Comparison of ENCODE assay signal across 8 cellular contexts in the genomic region with DNA sequence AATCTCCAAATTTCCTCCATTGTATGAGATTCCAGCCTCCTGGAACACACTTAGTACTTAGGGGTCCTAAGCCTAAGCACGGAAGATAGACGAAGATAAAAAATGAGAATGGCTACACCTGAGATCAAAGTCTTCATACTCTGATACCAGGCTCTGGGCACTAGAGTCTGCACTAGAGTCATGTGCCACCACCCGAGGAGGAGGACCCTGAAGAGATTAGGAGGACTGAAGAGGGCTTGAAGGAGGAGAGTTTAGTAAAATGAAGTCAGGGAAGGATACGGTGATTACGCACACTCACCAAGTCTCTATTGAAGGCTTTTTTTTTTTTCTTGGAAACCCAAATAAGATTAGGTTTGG. TPM values are rescaled to one million over a fixed set of nuclear protein-coding genes. Genes with fewer than 3 reads are reported as not detected.
DNase-seq lines count a peak whose midpoint lies in the region; ATAC-seq, FAIRE-seq and TF ChIP-seq lines count a peak whose summit lies in the region.

No MANE protein-coding gene starts in this region.

- TF ChIP-seq CTCF in AG04450 (IDR thresholded peaks at IDR 0.05; ENCODE audit: low read depth, low read length) (no peak), bronchial epithelial cell (IDR thresholded peaks at IDR 0.05; ENCODE audit: insufficient read depth, low read length, severe bottlenecking) (no peak)

- no peaks in the 10 kb centered on the region for H3K27me3 ChIP-seq in AG04450 (ENCODE audit: control insufficient read depth, insufficient read depth, low read length)
- no peaks in the 10 kb centered on the region for H3K27me3 ChIP-seq in HUES64 (ENCODE audit: insufficient read depth, low read length)
- H3K27me3 ChIP-seq in bronchial epithelial cell (ENCODE audit: control insufficient read depth, insufficient read depth, low read length) = no peaks in the 10 kb centered on the region

- ATAC-seq in naive B cell (ENCODE audit: low read depth in 2 of 2) (no peak), GM18868 (IDR thresholded peaks at IDR 0.05; ENCODE audit: unreplicated experiment) (no peak)

- peaks cover 11% of the 10 kb centered on the region for H3K4me1 ChIP-seq in HUES64 (ENCODE audit: insufficient read depth, low read length)

- POLR2A ChIA-PET in AG04450 (lab: Yijun Ruan, JAX) = interaction anchor here (1.3 kb wide), 1 partner anchor 62 kb away, joined by 3 read pairs; the partner anchor contains the start of gene PAIP2

- 80% methylated on average over 5 of the region's 5 CpGs for WGBS in HUES64

- peak overlapping the region; percentile 83 for H3K9ac ChIP-seq in HUES64 (ENCODE audit: low read depth, low read length)

- peaks cover 11% of the 10 kb centered on the region for H3K36me3 ChIP-seq in HUES64 (ENCODE audit: insufficient read depth, low read length)
- H3K36me3 ChIP-seq in bronchial epithelial cell (ENCODE audit: control insufficient read depth, insufficient read depth, low read length) = no peaks in the 10 kb centered on the region

- DNase-seq in AG04450 (ENCODE audit: low read depth, low spot score) = no peak
- no peak for DNase-seq in bronchial epithelial cell (ENCODE audit: low read depth)
- no peak for DNase-seq in naive B cell
- DNase-seq in stimulated activated CD4-positive, alpha-beta T cell treated with anti-CD3 and anti-CD28 coated beads, Interleukin-4, amount 100 ng/mL, for 4 hours = no peak
- no peak for DNase-seq in cerebellum (ENCODE audit: low spot score)
- no peak for DNase-seq in OCI-M1 (lab: John Stamatoyannopoulos, UW)

- no peaks in the 10 kb centered on the region for H3K9me3 ChIP-seq in AG04450 (ENCODE audit: control insufficient read depth, insufficient read depth, low read length)
- no peaks in the 10 kb centered on the region for H3K9me3 ChIP-seq in HUES64 (ENCODE audit: insufficient read depth, low read depth, low read length)

- H3K4me1 Mint-ChIP-seq in naive B cell = peaks cover 33 to 52% (median 44%) of the 10 kb centered on the region in 3 donors

- H3K27ac Mint-ChIP-seq in naive B cell = peak overlapping the region; percentile 87 to 99 (median 96)

- H3K27me3 Mint-ChIP-seq in naive B cell = no peaks in the 10 kb centered on the region

- CTCF ChIA-PET in AG04450 (lab: Charles Lee) = interaction anchor here (1.3 to 1.8 kb wide), 2 partner anchors 11 to 19 kb away, joined by 3 to 6 read pairs; no protein-coding TSS in a partner anchor

- H3K36me3 Mint-ChIP-seq in naive B cell = no peaks in the 10 kb centered on the region

- H3K9me3 Mint-ChIP-seq in naive B cell = peaks cover 0 to 2% (median 0%) of the 10 kb centered on the region in 7 donors

- peak overlapping the region; percentile 97 for H3K27ac ChIP-seq in AG04450 (ENCODE audit: low read depth, low read length)
- H3K27ac ChIP-seq in HUES64 (ENCODE audit: low read depth, low read length) = peak overlapping the region; percentile 95

- no peak for FAIRE-seq in bronchial epithelial cell (lab: Jason Lieb, UNC)

- peak overlapping the region; percentile 80 to 97 (median 92) for H3K4me3 Mint-ChIP-seq in naive B cell

- H3K4me3 ChIP-seq in AG04450 (ENCODE audit: low read depth, low read length) = peak overlapping the region; percentile 33; the same call in 1 of the 2 replicates
- peak overlapping the region; percentile 78 for H3K4me3 ChIP-seq in HUES64 (ENCODE audit: low read length)
- H3K4me3 ChIP-seq in bronchial epithelial cell (ENCODE audit: low read depth, low read length) = peak overlapping the region; percentile 42

RNA-seq across cellular contexts. Expression of gene SPATA24, which starts 0.6 kb away (rescaled TPM):
- 3.5 and 3.9 TPM in 2 replicates for polyA plus RNA-seq in AG04450 (2011; rRNA removed)
- polyA minus RNA-seq in AG04450 (2011; rRNA and poly(A)+ RNA removed) = 2.6 and 3.3 TPM in 2 replicates
- 6.0 TPM for polyA plus RNA-seq in HUES64 (2013, experiment 1 of 2)
- 8.4 TPM for polyA plus RNA-seq in HUES64 (2013, experiment 2 of 2)
- total RNA-seq in bronchial epithelial cell = 6.1 and 7.3 TPM in 2 replicates
- polyA plus RNA-seq in naive B cell (ENCODE audit: low read depth in 6 of 6) = 10 to 100 TPM in 1 of 6 donors, 1 to 10 TPM in 5; 3.3 to 10.5 (median 5.5) TPM
- total RNA-seq in cerebellum = 4.4 TPM

RNA-seq across cellular contexts. Expression of gene PROB1, which starts 9.6 kb away (rescaled TPM):
- polyA plus RNA-seq in AG04450 (2011; rRNA removed) (0.19 and 0.25 TPM in 2 replicates), naive B cell (ENCODE audit: low read depth in 6 of 6) (1 to 10 TPM in 3 of 6 donors, under 1 TPM in 3; 0.67 to 2.5 (median 1.1) TPM)
- polyA minus RNA-seq in AG04450 (2011; rRNA and poly(A)+ RNA removed) = 0.37 and 0.61 TPM in 2 replicates
- 1.0 TPM for polyA plus RNA-seq in HUES64 (2013, experiment 1 of 2)
- 1.1 TPM for polyA plus RNA-seq in HUES64 (2013, experiment 2 of 2)
- total RNA-seq in bronchial epithelial cell (0.51 and 0.53 TPM in 2 replicates), cerebellum (1.1 TPM)

RNA-seq across cellular contexts. Expression of gene MZB1, which starts 14.7 kb away (rescaled TPM):
- polyA plus RNA-seq in AG04450 (2011; rRNA removed) = not detected in 2 replicates
- 0.28 TPM in 1 of 2 replicates, not detected in the other for polyA minus RNA-seq in AG04450 (2011; rRNA and poly(A)+ RNA removed)
- polyA plus RNA-seq in HUES64 (2013, experiment 1 of 2) = not detected
- 0.70 TPM for polyA plus RNA-seq in HUES64 (2013, experiment 2 of 2)
- total RNA-seq in bronchial epithelial cell = 0.13 TPM in 1 of 2 replicates, not detected in the other
- polyA plus RNA-seq in naive B cell (ENCODE audit: low read depth in 6 of 6) = 100 to 1,000 TPM in 1 of 6 donors, 10 to 100 TPM in 5; 49.7 to 105 (median 88.1) TPM
- total RNA-seq in cerebellum = 0.18 TPM

RNA-seq across cellular contexts. Expression of gene SLC23A1, which starts 21.4 kb away (rescaled TPM):
- polyA plus RNA-seq in AG04450 (2011; rRNA removed) (0.10 TPM in 1 of 2 replicates, not detected in the other), naive B cell (ENCODE audit: low read depth in 6 of 6) (under 1 TPM in 3 of 6 donors, not detected in 3; 0.13 to 0.57 (median 0.49) TPM)
- 0.35 TPM in 1 of 2 replicates, not detected in the other for polyA minus RNA-seq in AG04450 (2011; rRNA and poly(A)+ RNA removed)
- polyA plus RNA-seq in HUES64 (2013, experiment 1 of 2) = not detected
- polyA plus RNA-seq in HUES64 (2013, experiment 2 of 2) = not detected
- total RNA-seq in bronchial epithelial cell (not detected in 2 replicates), cerebellum (not detected)

RNA-seq across cellular contexts. Expression of gene DNAJC18, which starts 34.9 kb away (rescaled TPM):
- polyA plus RNA-seq in AG04450 (2011; rRNA removed) (12.7 and 17.7 TPM in 2 replicates), naive B cell (ENCODE audit: low read depth in 6 of 6) (10 to 100 TPM in 1 of 6 donors, 1 to 10 TPM in 4, not detected in 1; 4.3 to 10.0 (median 4.8) TPM)
- polyA minus RNA-seq in AG04450 (2011; rRNA and poly(A)+ RNA removed) = 9.1 and 9.9 TPM in 2 replicates
- 20.7 TPM for polyA plus RNA-seq in HUES64 (2013, experiment 1 of 2)
- 27.8 TPM for polyA plus RNA-seq in HUES64 (2013, experiment 2 of 2)
- total RNA-seq in bronchial epithelial cell (1.2 and 1.6 TPM in 2 replicates), cerebellum (33.7 TPM)
